17 cellular contexts compared by ENCODE assay signal in genomic region chr3:10428393-10429091, GRCh38.
"Had no signal": no experiment of that assay in that cellular context is flagged by ENCODE, and none has a peak within 500 bp of the region (broad histone marks: within the 10 kb centered on the region; RNA-seq: fewer than 3 reads in every experiment).

No MANE protein-coding gene starts in this region.

- H3K4me3 Mint-ChIP-seq: activated CD4-positive, alpha-beta T cell treated with anti-CD3 and anti-CD28 coated beads for 36 hours; activated CD8-positive, alpha-beta memory T cell treated with anti-CD3 and anti-CD28 coated beads, Interleukin-2, amount 10 ng/mL, durations not matched to agents 7 days and 5 days; activated naive CD4-positive, alpha-beta T cell treated with anti-CD3 and anti-CD28 coated beads for 36 hours; central memory CD8-positive, alpha-beta T cell; natural killer cell treated with Interleukin-12 subunit alpha and Interleukin-12 subunit beta and Interleukin-15 and Interleukin-18, amount 100 ng/mL, for 72 hours; T-helper 2 cell treated with Interferon-gamma antibody and Interleukin-4, amounts not matched to agents 5 μg/mL and 100 μg/mL, for 36 hours; WTC11 had no signal

- H3K27me3 Mint-ChIP-seq: activated CD4-positive, alpha-beta T cell treated with anti-CD3 and anti-CD28 coated beads for 36 hours; central memory CD8-positive, alpha-beta T cell had no signal

- H3K36me3 Mint-ChIP-seq: activated CD8-positive, alpha-beta memory T cell treated with anti-CD3 and anti-CD28 coated beads, Interleukin-2, amount 10 ng/mL, durations not matched to agents 7 days and 5 days; natural killer cell treated with Interleukin-12 subunit alpha and Interleukin-12 subunit beta and Interleukin-15 and Interleukin-18, amount 100 ng/mL, for 72 hours; WTC11 had no signal

- H3K27ac Mint-ChIP-seq: activated CD4-positive, alpha-beta T cell treated with anti-CD3 and anti-CD28 coated beads for 36 hours; activated CD8-positive, alpha-beta memory T cell treated with anti-CD3 and anti-CD28 coated beads, Interleukin-2, amount 10 ng/mL, durations not matched to agents 7 days and 5 days; activated naive CD4-positive, alpha-beta T cell treated with anti-CD3 and anti-CD28 coated beads for 36 hours; natural killer cell treated with Interleukin-12 subunit alpha and Interleukin-12 subunit beta and Interleukin-15 and Interleukin-18, amount 100 ng/mL, for 72 hours; T-helper 2 cell treated with Interferon-gamma antibody and Interleukin-4, amounts not matched to agents 5 μg/mL and 100 μg/mL, for 36 hours; WTC11 had no signal

- H3K27me3 ChIP-seq: brain microvascular endothelial cell, pancreas, thyroid gland had no signal

- H3K4me3 ChIP-seq: lower lobe of right lung, pancreas, thyroid gland had no signal

- DNase-seq: activated CD4-positive, alpha-beta T cell treated with anti-CD3 and anti-CD28 coated beads for 36 hours; activated CD4-positive, alpha-beta T cell treated with anti-CD3 and anti-CD28 coated beads, Interleukin-2, amount 50 U/mL, for 48 hours; activated CD8-positive, alpha-beta memory T cell treated with anti-CD3 and anti-CD28 coated beads, Interleukin-2, amount 10 ng/mL, durations not matched to agents 7 days and 5 days; activated naive CD4-positive, alpha-beta T cell treated with anti-CD3 and anti-CD28 coated beads for 36 hours; brain microvascular endothelial cell; cortex of kidney; effector CD4-positive, alpha-beta T cell; lower lobe of right lung; stimulated activated CD8-positive, alpha-beta memory T cell treated with anti-CD3 and anti-CD28 coated beads, Interleukin-4, amount 100 ng/mL, for 48 hours; stimulated activated naive CD4-positive, alpha-beta T cell; thyroid gland had no signal

- H3K9me3 ChIP-seq: lower lobe of right lung, neutrophil, pancreas, thyroid gland had no signal

- H3K36me3 ChIP-seq: brain microvascular endothelial cell, lower lobe of right lung, neutrophil, pancreas, thyroid gland had no signal

- H3K4me1 ChIP-seq: lower lobe of right lung, pancreas, thyroid gland had no signal

- H3K27ac ChIP-seq: brain microvascular endothelial cell, lower lobe of right lung, neutrophil, pancreas, thyroid gland had no signal

- H3K9me3 Mint-ChIP-seq: activated naive CD4-positive, alpha-beta T cell treated with anti-CD3 and anti-CD28 coated beads for 36 hours; central memory CD8-positive, alpha-beta T cell; natural killer cell treated with Interleukin-12 subunit alpha and Interleukin-12 subunit beta and Interleukin-15 and Interleukin-18, amount 100 ng/mL, for 72 hours; T-helper 2 cell treated with Interferon-gamma antibody and Interleukin-4, amounts not matched to agents 5 μg/mL and 100 μg/mL, for 36 hours; WTC11 had no signal

- H3K4me1 Mint-ChIP-seq: activated CD8-positive, alpha-beta memory T cell treated with anti-CD3 and anti-CD28 coated beads, Interleukin-2, amount 10 ng/mL, durations not matched to agents 7 days and 5 days; central memory CD8-positive, alpha-beta T cell had no signal
